8 cellular contexts compared by ENCODE assay signal in genomic region chr9:117644133-117644532, GRCh38.
DNase-seq lines count a peak whose midpoint lies in the region; ATAC-seq lines count a peak whose summit lies in the region.

No MANE protein-coding gene starts in this region.

- H2AFZ ChIP-seq in Karpas-422 (ENCODE audit: low read length): no peak overlapping the region

- H3K9me3 Mint-ChIP-seq in IgD-negative memory B cell (no peaks in the 10 kb centered on the region), immature natural killer cell (peaks cover 0 to 2% (median 0%) of the 10 kb centered on the region in 6 donors)

- H3K4me1 Mint-ChIP-seq in IgD-negative memory B cell: peaks cover 9 to 16% (median 11%) of the 10 kb centered on the region in 3 donors
- peaks cover 14 to 21% of the 10 kb centered on the region in 2 donors for H3K4me1 Mint-ChIP-seq in immature natural killer cell

- peaks cover 18% of the 10 kb centered on the region for H3K27me3 Mint-ChIP-seq in IgD-negative memory B cell
- H3K27me3 Mint-ChIP-seq in immature natural killer cell (ENCODE audit: low read depth in 3 of 3): peaks cover 5 to 8% (median 8%) of the 10 kb centered on the region in 3 donors

- no peak overlapping the region for H3K27ac ChIP-seq in Karpas-422 (ENCODE audit: low read length)

- no peaks in the 10 kb centered on the region for H3K36me3 ChIP-seq in Karpas-422 (ENCODE audit: insufficient read depth, low read length)

- H3K9ac ChIP-seq in Karpas-422 (ENCODE audit: low read length): no peak overlapping the region

- H3K36me3 Mint-ChIP-seq in IgD-negative memory B cell (no peaks in the 10 kb centered on the region), immature natural killer cell (no peaks in the 10 kb centered on the region)

- H4K20me1 ChIP-seq in Karpas-422 (ENCODE audit: insufficient read depth, low read depth, low read length): no peaks in the 10 kb centered on the region

- no peak overlapping the region for H3K4me2 ChIP-seq in Karpas-422 (ENCODE audit: low read depth, low read length, poor library complexity, severe bottlenecking)

- H3K27me3 ChIP-seq in Karpas-422 (ENCODE audit: low read length): no peaks in the 10 kb centered on the region

- no peak for DNase-seq in immature natural killer cell
- DNase-seq in dedifferentiated amniotic fluid mesenchymal stem cell (ENCODE audit: extremely low spot score): no peak
- no peak for DNase-seq in Karpas-422
- DNase-seq in stimulated activated naive CD4-positive, alpha-beta T cell treated with Interleukin-2 at 50 U/mL for 16 hours (lab: John Stamatoyannopoulos, UW): no peak
- DNase-seq in activated CD4-positive, alpha-beta T cell treated with anti-CD3 and anti-CD28 coated beads for 1 hour: no peak

- no peaks in the 10 kb centered on the region for H3K9me3 ChIP-seq in Karpas-422 (ENCODE audit: low read length)

- no peak overlapping the region for H3K4me3 ChIP-seq in Karpas-422 (ENCODE audit: low read length)

- H3K9me2 ChIP-seq in Karpas-422 (replicated peaks; ENCODE audit: insufficient read depth, low read length): no peaks in the 10 kb centered on the region

- H3K4me3 Mint-ChIP-seq in IgD-negative memory B cell (peak overlapping the region in 3 of 4 donors; percentile 1 to 19 (median 17)), immature natural killer cell (peak overlapping the region in 4 of 5 donors; percentile 11 to 61 (median 26))

- peaks cover 10% of the 10 kb centered on the region for H3K4me1 ChIP-seq in Karpas-422 (ENCODE audit: low read length)

- ATAC-seq in GM18511 (IDR thresholded peaks at IDR 0.05; ENCODE audit: unreplicated experiment) (peak; percentile 60), GM21619 (IDR thresholded peaks at IDR 0.05; ENCODE audit: unreplicated experiment) (peak; percentile 31)

- H3K27ac Mint-ChIP-seq in IgD-negative memory B cell (no peak overlapping the region), immature natural killer cell (peak overlapping the region in 1 of 6 donors; percentile 8)

- no peaks in the 10 kb centered on the region for H3K79me2 ChIP-seq in Karpas-422 (ENCODE audit: low read length)
